In the genomic region with DNA sequence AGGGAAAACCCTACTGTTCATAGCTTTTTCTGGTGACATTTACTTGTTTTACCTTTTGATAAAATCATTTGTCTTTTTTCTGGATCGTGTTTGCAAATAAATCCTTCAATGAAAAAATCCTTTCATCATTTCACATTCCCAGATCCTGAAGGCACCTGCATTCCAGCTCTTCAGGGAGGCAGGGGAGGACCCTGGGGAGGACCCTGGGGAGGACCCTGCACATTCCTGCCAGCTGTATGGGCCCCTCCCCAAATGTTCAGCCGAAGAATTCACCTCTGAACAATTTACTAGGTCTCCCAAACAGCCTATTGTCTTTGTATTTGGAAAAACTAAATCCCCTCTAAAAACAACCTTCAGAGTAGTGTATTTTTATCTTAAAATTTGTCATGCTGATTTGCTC, we compare ENCODE assay signal across 23 cellular contexts.
A peak's percentile ranks its signal among the peaks of the same experiment; 100 is the strongest.
DNase-seq lines count a peak whose midpoint lies in the region; ATAC-seq, FAIRE-seq and TF ChIP-seq lines count a peak whose summit lies in the region.
"Had no signal": no experiment of that assay in that cellular context is flagged by ENCODE, and none has a peak within 500 bp of the region (broad histone marks: within the 10 kb centered on the region; RNA-seq: fewer than 3 reads in every experiment).

No MANE protein-coding gene starts in this region.

- H3K79me2 ChIP-seq in HepG2 (ENCODE audit: insufficient read depth, low read length): no peaks in the 10 kb centered on the region
- no peaks in the 10 kb centered on the region for H3K79me2 ChIP-seq in parathyroid adenoma

- intact Hi-C loops in HepG2 (cut with micrococcal nuclease; ENCODE audit: unreplicated experiment): no loop called here
- intact Hi-C loops in right lobe of liver (cut with DNase I): no loop called here
- intact Hi-C loops in vagina (cut with DNase I): no loop called here

- H3K4me3 ChIP-seq in HepG2 (replicated peaks in 1 of 3; ENCODE audit: insufficient read depth in 1 of 3, low read depth in 2 of 3, low read length in 3 of 3) (no peak overlapping the region), right lobe of liver (no peak overlapping the region), parathyroid adenoma (ENCODE audit: low read depth, low read length) (no peak overlapping the region), vagina (no peak overlapping the region)
- H3K4me3 ChIP-seq: BLaER1 treated with 17β-estradiol and CSF1 and Interleukin-3, amounts not matched to agents 10 nM and 100 nM had no signal

- no peak for TF ChIP-seq POLR2A in HepG2 (IDR thresholded peaks at IDR 0.05; ENCODE audit: insufficient read depth in 1 of 2, low read depth in 2 of 2, low read length in 2 of 2)
- no peak for TF ChIP-seq POLR2A in right lobe of liver (IDR thresholded peaks at IDR 0.05)
- no peak for TF ChIP-seq POLR2A in vagina (IDR thresholded peaks at IDR 0.05)

- H3K9ac ChIP-seq in HepG2 (ENCODE audit: insufficient read depth, low read depth, low read length): no peak overlapping the region
- H3K9ac ChIP-seq in parathyroid adenoma: no peak overlapping the region
- H3K9ac ChIP-seq: BLaER1 treated with 17β-estradiol and CSF1 and Interleukin-3, amounts not matched to agents 10 nM and 100 nM had no signal

- DNase-seq in HepG2 (ENCODE audit: low spot score) (no peak), right lobe of liver (no peak), islet precursor cell (peak; percentile 14), vagina (ENCODE audit: extremely low spot score in 2 of 2) (no peak), substantia nigra (lab: John Stamatoyannopoulos, UW) (no peak), foreskin keratinocyte (no peak), T-helper 9 cell (no peak)
- DNase-seq: 8988T; ACHN; Caco-2; Calu3; CD4-positive, alpha-beta T cell; CD8-positive, alpha-beta T cell; DMS79 treated with DMSO at 0.1 percent for 48 hours; GF-D8 had no signal

- no peaks in the 10 kb centered on the region for H4K20me1 ChIP-seq in HepG2 (ENCODE audit: insufficient read depth, low read length)
- H4K20me1 ChIP-seq: BLaER1 treated with 17β-estradiol and CSF1 and Interleukin-3, amounts not matched to agents 10 nM and 100 nM had no signal

- H3K27me3 ChIP-seq in HepG2 (ENCODE audit: control insufficient read depth in 1 of 2, insufficient read depth in 2 of 2, low read length in 2 of 2) (no peaks in the 10 kb centered on the region), right lobe of liver (no peaks in the 10 kb centered on the region), parathyroid adenoma (ENCODE audit: control insufficient read depth, insufficient read depth, low read length) (no peaks in the 10 kb centered on the region), vagina (no peaks in the 10 kb centered on the region), foreskin keratinocyte (no peaks in the 10 kb centered on the region)
- H3K27me3 ChIP-seq: BLaER1 treated with 17β-estradiol and CSF1 and Interleukin-3, amounts not matched to agents 10 nM and 100 nM had no signal

- 70% methylated on average over 2 of the region's 2 CpGs for WGBS in HepG2 (ENCODE audit: low lambda C conversion rate)
- WGBS in right lobe of liver (ENCODE audit: insufficient coverage, low coverage, low lambda C conversion rate, missing lambda C conversion rate): 55% methylated on average over 2 of the region's 2 CpGs

- H3K27ac ChIP-seq in HepG2 (ENCODE audit: extremely low read length, insufficient read depth, low read length) (peak overlapping the region; percentile 96), right lobe of liver (peak overlapping the region in 1 of 3 donors; percentile 99), parathyroid adenoma (peak overlapping the region; percentile 93), vagina (peak overlapping the region; percentile 13), substantia nigra (ENCODE audit: low read depth, low read length, poor library complexity, severe bottlenecking) (no peak overlapping the region), foreskin keratinocyte (no peak overlapping the region)
- H3K27ac ChIP-seq: BLaER1 treated with 17β-estradiol and CSF1 and Interleukin-3, amounts not matched to agents 10 nM and 100 nM; C4-2B had no signal

- no peak for TF ChIP-seq CTCF in HepG2 (CRISPR knock-in tag; IDR thresholded peaks at IDR 0.05)
- no peak for TF ChIP-seq CTCF in right lobe of liver (IDR thresholded peaks at IDR 0.05)
- TF ChIP-seq CTCF in parathyroid adenoma (IDR thresholded peaks at IDR 0.05): no peak
- TF ChIP-seq CTCF in vagina (IDR thresholded peaks at IDR 0.05): no peak
- no peak for TF ChIP-seq CTCF in foreskin keratinocyte (conservative IDR thresholded peaks at IDR 0.05)

- no peak for TF ChIP-seq EP300 in HepG2 (IDR thresholded peaks at IDR 0.05; ENCODE audit: low read depth in 2 of 2, low read length in 2 of 2)
- TF ChIP-seq EP300 in HepG2 (CRISPR knock-in tag; IDR thresholded peaks at IDR 0.05; ENCODE audit: borderline replicate concordance): no peak

- H2AFZ ChIP-seq in HepG2 (ENCODE audit: low read length): no peak overlapping the region
- H2AFZ ChIP-seq in parathyroid adenoma: peak overlapping the region; percentile 35

- CTCF ChIA-PET in HepG2 (lab: Yijun Ruan, JAX; ENCODE audit: low intra/inter-chr PET ratio, low total read pairs): no interaction called here

- H3K4me1 ChIP-seq in HepG2 (ENCODE audit: insufficient read depth, low read length) (peaks cover 92% of the 10 kb centered on the region), right lobe of liver (peaks cover 0 to 65% (median 24%) of the 10 kb centered on the region in 4 donors), parathyroid adenoma (peaks cover 76% of the 10 kb centered on the region), vagina (peaks cover 47% of the 10 kb centered on the region), foreskin keratinocyte (no peaks in the 10 kb centered on the region)
- H3K4me1 ChIP-seq: BLaER1 treated with 17β-estradiol and CSF1 and Interleukin-3, amounts not matched to agents 10 nM and 100 nM had no signal

- POLR2A ChIA-PET in HepG2 (lab: Yijun Ruan, JAX): interaction anchor here (2.0 to 2.1 kb wide), 2 partner anchors 32 to 558 kb away, joined by 6 to 8 read pairs; a partner anchor contains a TSS

- TF ChIP-seq RAD21 in HepG2 (CRISPR knock-in tag; IDR thresholded peaks at IDR 0.05): no peak

- BruUV-seq in HepG2 (replicated peaks; lab: Mats Ljungman, UMichigan): no TSS peak

- in situ Hi-C loops in HepG2 (cut with HindIII; ENCODE audit: extremely low pct_ligation_motif_present, low pct_unique_long_range_greater_than_20kb): no loop called here

- H3K36me3 ChIP-seq in HepG2 (replicated peaks in 1 of 2; ENCODE audit: control insufficient read depth in 1 of 2, insufficient read depth in 2 of 2, low read length in 2 of 2) (no peaks in the 10 kb centered on the region), right lobe of liver (no peaks in the 10 kb centered on the region), parathyroid adenoma (ENCODE audit: control insufficient read depth, insufficient read depth, low read length) (no peaks in the 10 kb centered on the region), vagina (no peaks in the 10 kb centered on the region)
- H3K36me3 ChIP-seq: BLaER1 treated with 17β-estradiol and CSF1 and Interleukin-3, amounts not matched to agents 10 nM and 100 nM had no signal

- ATAC-seq in HepG2: no peak
- ATAC-seq in right lobe of liver: no peak
- ATAC-seq in foreskin keratinocyte: no peak
- ATAC-seq: CD8-positive, alpha-beta T cell had no signal

- no peaks in the 10 kb centered on the region for H3K9me3 ChIP-seq in HepG2 (ENCODE audit: low read length)
- H3K9me3 ChIP-seq in right lobe of liver: no peaks in the 10 kb centered on the region
- no peaks in the 10 kb centered on the region for H3K9me3 ChIP-seq in parathyroid adenoma (ENCODE audit: control insufficient read depth, low read length)
- no peaks in the 10 kb centered on the region for H3K9me3 ChIP-seq in vagina
- H3K9me3 ChIP-seq: Caco-2 had no signal

- FAIRE-seq in HepG2 (lab: Jason Lieb, UNC): no peak
- FAIRE-seq: A204.1, D721Med, G401.6, GM12891, GM19239 had no signal

- H3K4me2 ChIP-seq in HepG2 (ENCODE audit: low read depth, low read length) (no peak overlapping the region), parathyroid adenoma (ENCODE audit: low read length) (no peak overlapping the region)
- H3K4me2 ChIP-seq: BLaER1 treated with 17β-estradiol and CSF1 and Interleukin-3, amounts not matched to agents 10 nM and 100 nM had no signal

TF ChIP-seq in HepG2, 621 proteins besides CTCF, POLR2A, EP300 and RAD21:
- TF ChIP-seq ATF7 (IDR thresholded peaks at IDR 0.05) (no peak), ATF7 (CRISPR knock-in tag; IDR thresholded peaks at IDR 0.05) (no peak), ZNF263 (CRISPR knock-in tag; IDR thresholded peaks at IDR 0.05) (peak; percentile 95), KLF16 (CRISPR knock-in tag; IDR thresholded peaks at IDR 0.05) (0 out of 4 replicates have a peak, but pooled peaks of 1 of the 2 experiments have one; percentile 21)

Comparison
In these comparisons a context has a peak if more than half of its experiments do, and no peak if none do; other contexts are left out.
1. H3K27ac ChIP-seq: peak in HepG2 (single experiment), parathyroid adenoma (single experiment) and vagina (single experiment); none in substantia nigra (single experiment) and foreskin keratinocyte (single experiment).